ENCODE assay signal across 8 cellular contexts in genomic region chr1:26169201-26169600, GRCh38. TPM values are rescaled to one million over a fixed set of nuclear protein-coding genes. Genes with fewer than 3 reads are reported as not detected.
DNase-seq lines count a peak whose midpoint lies in the region; ATAC-seq and TF ChIP-seq lines count a peak whose summit lies in the region.

No MANE protein-coding gene starts in this region.

- no peak for DNase-seq in AG04450 (ENCODE audit: low read depth, low spot score)
- no peak for DNase-seq in natural killer cell treated with Interleukin-12 subunit alpha and Interleukin-12 subunit beta and Interleukin-15 and Interleukin-18, amount 100 ng/mL, for 72 hours (ENCODE audit: low spot score)
- DNase-seq in Ammon's horn (ENCODE audit: low spot score): no peak
- no peak for DNase-seq in BE2C
- no peak for DNase-seq in stimulated activated CD4-positive, alpha-beta T cell treated with anti-CD3 and anti-CD28 coated beads, Interleukin-4, amount 100 ng/mL, for 24 hours
- no peak for DNase-seq in DMS 273 (lab: John Stamatoyannopoulos, UW; ENCODE audit: unreplicated experiment)

- H3K9me3 Mint-ChIP-seq in natural killer cell treated with Interleukin-12 subunit alpha and Interleukin-12 subunit beta and Interleukin-15 and Interleukin-18, amount 100 ng/mL, for 72 hours: no peaks in the 10 kb centered on the region

- H3K36me3 ChIP-seq in KMS-11 (ENCODE audit: insufficient read depth): no peaks in the 10 kb centered on the region
- 0 out of 2 replicates have a peak, but pooled peaks cover 3% of the 10 kb centered on the region for H3K36me3 ChIP-seq in BE2C

- no peaks in the 10 kb centered on the region for H4K20me1 ChIP-seq in KMS-11 (ENCODE audit: insufficient read depth)

- H3K27ac Mint-ChIP-seq in natural killer cell treated with Interleukin-12 subunit alpha and Interleukin-12 subunit beta and Interleukin-15 and Interleukin-18, amount 100 ng/mL, for 72 hours: peak overlapping the region in 1 of 2 donors; percentile 55

- no peaks in the 10 kb centered on the region for H3K36me3 Mint-ChIP-seq in natural killer cell treated with Interleukin-12 subunit alpha and Interleukin-12 subunit beta and Interleukin-15 and Interleukin-18, amount 100 ng/mL, for 72 hours

- peaks cover 9 to 30% of the 10 kb centered on the region in 2 donors for H3K4me1 Mint-ChIP-seq in natural killer cell treated with Interleukin-12 subunit alpha and Interleukin-12 subunit beta and Interleukin-15 and Interleukin-18, amount 100 ng/mL, for 72 hours (ENCODE audit: low read depth in 2 of 2)

- no peak for ATAC-seq in natural killer cell treated with Interleukin-12 subunit alpha and Interleukin-12 subunit beta and Interleukin-15 and Interleukin-18, amount 100 ng/mL, for 72 hours

- peak overlapping the region; percentile 24 for H3K27ac ChIP-seq in AG04450 (ENCODE audit: low read depth, low read length)
- H3K27ac ChIP-seq in KMS-11: no peak overlapping the region
- H3K27ac ChIP-seq in cingulate gyrus (ENCODE audit: low read depth, low read length): peak overlapping the region; percentile 52

- H3K9ac ChIP-seq in KMS-11: no peak overlapping the region

- CTCF ChIA-PET in AG04450 (lab: Charles Lee): interaction anchor here (0.6 to 3.1 kb wide), 19 partner anchors 10 to 1148 kb away, joined by 3 to 22 read pairs (median 4); partner anchors contain the start of gene CEP85

- POLR2A ChIA-PET in AG04450 (lab: Yijun Ruan, JAX): interaction anchor here (0.6 to 1.5 kb wide), 3 partner anchors 12 to 236 kb away, joined by 3 to 8 read pairs (median 5); no protein-coding TSS in a partner anchor

- H3K79me2 ChIP-seq in KMS-11 (ENCODE audit: insufficient read depth, low read depth): no peaks in the 10 kb centered on the region

- H3K27me3 ChIP-seq in AG04450 (ENCODE audit: control insufficient read depth, insufficient read depth, low read length) (peaks cover 9% of the 10 kb centered on the region), KMS-11 (ENCODE audit: insufficient read depth, low read depth) (peaks cover 27% of the 10 kb centered on the region), BE2C (no peaks in the 10 kb centered on the region)

- peak overlapping the region; percentile 3; the same call in 1 of the 2 replicates for H3K4me2 ChIP-seq in KMS-11

- H3K27me3 Mint-ChIP-seq in natural killer cell treated with Interleukin-12 subunit alpha and Interleukin-12 subunit beta and Interleukin-15 and Interleukin-18, amount 100 ng/mL, for 72 hours: peaks cover 0 to 16% of the 10 kb centered on the region in 2 donors

- TF ChIP-seq CTCF in AG04450 (IDR thresholded peaks at IDR 0.05; ENCODE audit: low read depth, low read length): no peak
- no peak for TF ChIP-seq CTCF in KMS-11 (conservative IDR thresholded peaks at IDR 0.05; ENCODE audit: low read depth, low read length)
- no peak for TF ChIP-seq CTCF in BE2C (IDR thresholded peaks at IDR 0.05; ENCODE audit: low read depth, low read length)

- peak overlapping the region; percentile 87 for H3K4me3 ChIP-seq in AG04450 (ENCODE audit: low read depth, low read length)
- H3K4me3 ChIP-seq in KMS-11 (IDR thresholded peaks at IDR 0.05; ENCODE audit: insufficient read depth, low read depth, low read length): no peak overlapping the region
- H3K4me3 ChIP-seq in BE2C (ENCODE audit: low read depth, low read length): no peak overlapping the region; the same call in 1 of the 2 replicates

- H2AFZ ChIP-seq in KMS-11 (ENCODE audit: low read depth): peak overlapping the region; percentile 89

- H3K4me3 Mint-ChIP-seq in natural killer cell treated with Interleukin-12 subunit alpha and Interleukin-12 subunit beta and Interleukin-15 and Interleukin-18, amount 100 ng/mL, for 72 hours: peak overlapping the region; percentile 90

- H3K4me1 ChIP-seq in KMS-11 (ENCODE audit: low read depth, poor library complexity, severe bottlenecking): peaks cover 29% of the 10 kb centered on the region
- H3K4me1 ChIP-seq in BE2C: no peaks in the 10 kb centered on the region; the same call in 1 of the 2 replicates

- H3K9me3 ChIP-seq in AG04450 (ENCODE audit: control insufficient read depth, insufficient read depth, low read length) (no peaks in the 10 kb centered on the region; the same call in 1 of the 2 replicates), BE2C (no peaks in the 10 kb centered on the region)

RNA-seq across cellular contexts. Expression of gene C1orf232, which starts 0.4 kb away (rescaled TPM):
- polyA plus RNA-seq in AG04450 (2011; rRNA removed): not detected in 2 replicates
- not detected in 2 replicates for polyA minus RNA-seq in AG04450 (2011; rRNA and poly(A)+ RNA removed)
- total RNA-seq in natural killer cell treated with Interleukin-12 subunit alpha and Interleukin-12 subunit beta and Interleukin-15 and Interleukin-18, amount 100 ng/mL, for 72 hours: not detected
- not detected for polyA plus RNA-seq in BE2C (2012; ENCODE audit: insufficient read depth, insufficient read length, low read depth)

RNA-seq across cellular contexts. Expression of gene ZNF593, which starts 0.5 kb away (rescaled TPM):
- 19.7 and 28.6 TPM in 2 replicates for polyA plus RNA-seq in AG04450 (2011; rRNA removed)
- polyA minus RNA-seq in AG04450 (2011; rRNA and poly(A)+ RNA removed): 8.0 and 12.0 TPM in 2 replicates
- total RNA-seq in natural killer cell treated with Interleukin-12 subunit alpha and Interleukin-12 subunit beta and Interleukin-15 and Interleukin-18, amount 100 ng/mL, for 72 hours: 10 to 100 TPM; 36.6 to 73.8 TPM
- polyA plus RNA-seq in BE2C (2012; ENCODE audit: insufficient read depth, insufficient read length, low read depth): 226 TPM

RNA-seq across cellular contexts. Expression of gene ZNF593OS, which starts 2.4 kb away (rescaled TPM):
- polyA plus RNA-seq in AG04450 (2011; rRNA removed): not detected in 2 replicates
- polyA minus RNA-seq in AG04450 (2011; rRNA and poly(A)+ RNA removed): not detected in 2 replicates
- not detected for total RNA-seq in natural killer cell treated with Interleukin-12 subunit alpha and Interleukin-12 subunit beta and Interleukin-15 and Interleukin-18, amount 100 ng/mL, for 72 hours
- 4.0 TPM for polyA plus RNA-seq in BE2C (2012; ENCODE audit: insufficient read depth, insufficient read length, low read depth)

RNA-seq across cellular contexts. Expression of gene CNKSR1, which starts 8.1 kb away (rescaled TPM):
- polyA plus RNA-seq in AG04450 (2011; rRNA removed): 0.05 TPM in 1 of 2 replicates, not detected in the other
- not detected in 2 replicates for polyA minus RNA-seq in AG04450 (2011; rRNA and poly(A)+ RNA removed)
- total RNA-seq in natural killer cell treated with Interleukin-12 subunit alpha and Interleukin-12 subunit beta and Interleukin-15 and Interleukin-18, amount 100 ng/mL, for 72 hours: 1 to 10 TPM in 1 of 2 donors, not detected in 1; 2.5 TPM
- 0.36 TPM for polyA plus RNA-seq in BE2C (2012; ENCODE audit: insufficient read depth, insufficient read length, low read depth)

RNA-seq across cellular contexts. Expression of gene FAM110D, which starts 10.3 kb away (rescaled TPM):
- polyA plus RNA-seq in AG04450 (2011; rRNA removed): not detected in 2 replicates
- polyA minus RNA-seq in AG04450 (2011; rRNA and poly(A)+ RNA removed): not detected in 2 replicates
- total RNA-seq in natural killer cell treated with Interleukin-12 subunit alpha and Interleukin-12 subunit beta and Interleukin-15 and Interleukin-18, amount 100 ng/mL, for 72 hours: not detected
- 1.7 TPM for polyA plus RNA-seq in BE2C (2012; ENCODE audit: insufficient read depth, insufficient read length, low read depth)
